In genomic region chr11:126990716-126991480, GRCh38 we compare ENCODE assay signal across 8 cellular contexts. TPM values are rescaled to one million over a fixed set of nuclear protein-coding genes. Genes with fewer than 3 reads are reported as not detected.
DNase-seq lines count a peak whose midpoint lies in the region; ATAC-seq, FAIRE-seq and TF ChIP-seq lines count a peak whose summit lies in the region.

No MANE protein-coding gene starts in this region.

- peaks cover 29% of the 10 kb centered on the region for H3K4me1 Mint-ChIP-seq in neural progenitor cell
- H3K4me1 Mint-ChIP-seq in activated T-helper 1 cell treated with anti-CD3 and anti-CD28 coated beads, Interleukin-12 subunit alpha, Interleukin-12 subunit beta, Interleukin-2, Interleukin-4 antibody, amounts not matched to agents 30 ng/mL and 10 ng/mL and 1 ng/mL, durations not matched to agents 14 hours and 24 hours and 36 hours (ENCODE audit: low read depth), result no peaks in the 10 kb centered on the region

- no peaks in the 10 kb centered on the region for H3K9me2 ChIP-seq in Loucy (replicated peaks; ENCODE audit: low read depth, low read length)

- intact Hi-C loops in activated T-helper 1 cell treated with anti-CD3 and anti-CD28 coated beads, Interleukin-12 subunit alpha, Interleukin-12 subunit beta, Interleukin-2, Interleukin-4 antibody, amounts not matched to agents 30 ng/mL and 10 ng/mL and 1 ng/mL, durations not matched to agents 14 hours and 24 hours and 36 hours (cut with micrococcal nuclease), result loop anchor here (1.0 to 5.0 kb wide), 3 partner anchors 275 to 684 kb away; no protein-coding TSS in a partner anchor

- no peak overlapping the region for H3K27ac ChIP-seq in neural progenitor cell

- DNase-seq in EL (peak; percentile 81), cardiac fibroblast (ENCODE audit: low read depth in 2 of 2) (peak; percentile 10 to 24), neural progenitor cell (ENCODE audit: low spot score) (no peak), urothelium cell line (ENCODE audit: low spot score) (no peak)
- no peak for DNase-seq in stimulated activated CD4-positive, alpha-beta T cell treated with anti-CD3 and anti-CD28 coated beads, Interleukin-1b, Interleukin-23, amount 100 ng/mL, for 48 hours
- DNase-seq in activated T-helper 1 cell treated with anti-CD3 and anti-CD28 coated beads, Interleukin-12 subunit alpha, Interleukin-12 subunit beta, Interleukin-2, Interleukin-4 antibody, amounts not matched to agents 30 ng/mL and 10 ng/mL and 1 ng/mL, durations not matched to agents 14 hours and 24 hours and 36 hours (ENCODE audit: low spot score), result no peak

- H3K4me3 Mint-ChIP-seq in neural progenitor cell, result peak overlapping the region; percentile 67
- no peak overlapping the region for H3K4me3 Mint-ChIP-seq in activated T-helper 1 cell treated with anti-CD3 and anti-CD28 coated beads, Interleukin-12 subunit alpha, Interleukin-12 subunit beta, Interleukin-2, Interleukin-4 antibody, amounts not matched to agents 30 ng/mL and 10 ng/mL and 1 ng/mL, durations not matched to agents 14 hours and 24 hours and 36 hours

- no peaks in the 10 kb centered on the region for H3K4me1 ChIP-seq in Loucy (ENCODE audit: insufficient read depth, low read length, poor library complexity, severe bottlenecking)
- H3K4me1 ChIP-seq in neural progenitor cell, result peaks cover 5% of the 10 kb centered on the region

- H3F3A ChIP-seq in Loucy (ENCODE audit: low read depth) (no peaks in the 10 kb centered on the region), neural progenitor cell (ENCODE audit: low read depth) (no peaks in the 10 kb centered on the region)

- H2AFZ ChIP-seq in Loucy (ENCODE audit: low read length) (no peak overlapping the region), neural progenitor cell (replicated peaks) (peak overlapping the region; percentile 64)

- peak; percentile 25; the same call in 1 of the 2 replicates for TF ChIP-seq CTCF in Loucy (conservative IDR thresholded peaks at IDR 0.05; ENCODE audit: low read length)
- no peak for TF ChIP-seq CTCF in cardiac fibroblast (IDR thresholded peaks at IDR 0.05; ENCODE audit: low read depth, low read length)
- peak; percentile 8 for TF ChIP-seq CTCF in neural progenitor cell (IDR thresholded peaks at IDR 0.05)

- H3K27me3 ChIP-seq in Loucy (ENCODE audit: insufficient read depth, low read length, poor library complexity, severe bottlenecking) (no peaks in the 10 kb centered on the region), neural progenitor cell (peaks cover 13% of the 10 kb centered on the region)

- no peaks in the 10 kb centered on the region for H3K9me3 ChIP-seq in Loucy (ENCODE audit: insufficient read depth, low read depth, low read length)
- no peaks in the 10 kb centered on the region for H3K9me3 ChIP-seq in neural progenitor cell (ENCODE audit: low read depth)

- no peak for ATAC-seq in HG02852 (IDR thresholded peaks at IDR 0.05; ENCODE audit: unreplicated experiment)

- peaks cover 2% of the 10 kb centered on the region for H3K36me3 Mint-ChIP-seq in neural progenitor cell
- no peaks in the 10 kb centered on the region for H3K36me3 Mint-ChIP-seq in activated T-helper 1 cell treated with anti-CD3 and anti-CD28 coated beads, Interleukin-12 subunit alpha, Interleukin-12 subunit beta, Interleukin-2, Interleukin-4 antibody, amounts not matched to agents 30 ng/mL and 10 ng/mL and 1 ng/mL, durations not matched to agents 14 hours and 24 hours and 36 hours (ENCODE audit: low read depth)

- no peaks in the 10 kb centered on the region for H3K79me2 ChIP-seq in Loucy (ENCODE audit: insufficient read depth, low read length)
- H3K79me2 ChIP-seq in neural progenitor cell (ENCODE audit: low read depth), result no peaks in the 10 kb centered on the region

- no peak for FAIRE-seq in urothelium cell line (lab: Jason Lieb, UNC)

- H3K9ac ChIP-seq in Loucy (ENCODE audit: low read depth, low read length, poor library complexity, severe bottlenecking) (no peak overlapping the region), neural progenitor cell (no peak overlapping the region)

- peak overlapping the region; percentile 53 for H3K27ac Mint-ChIP-seq in neural progenitor cell
- H3K27ac Mint-ChIP-seq in activated T-helper 1 cell treated with anti-CD3 and anti-CD28 coated beads, Interleukin-12 subunit alpha, Interleukin-12 subunit beta, Interleukin-2, Interleukin-4 antibody, amounts not matched to agents 30 ng/mL and 10 ng/mL and 1 ng/mL, durations not matched to agents 14 hours and 24 hours and 36 hours, result no peak overlapping the region

- H4K20me1 ChIP-seq in Loucy (ENCODE audit: insufficient read depth, low read length, poor library complexity, severe bottlenecking), result no peaks in the 10 kb centered on the region
- no peaks in the 10 kb centered on the region for H4K20me1 ChIP-seq in neural progenitor cell (ENCODE audit: low read depth)

- H3K36me3 ChIP-seq in Loucy (ENCODE audit: insufficient read depth, low read length), result no peaks in the 10 kb centered on the region
- H3K36me3 ChIP-seq in neural progenitor cell, result no peaks in the 10 kb centered on the region

- no peaks in the 10 kb centered on the region for H3K9me3 Mint-ChIP-seq in neural progenitor cell
- no peaks in the 10 kb centered on the region for H3K9me3 Mint-ChIP-seq in activated T-helper 1 cell treated with anti-CD3 and anti-CD28 coated beads, Interleukin-12 subunit alpha, Interleukin-12 subunit beta, Interleukin-2, Interleukin-4 antibody, amounts not matched to agents 30 ng/mL and 10 ng/mL and 1 ng/mL, durations not matched to agents 14 hours and 24 hours and 36 hours

- H3K4me3 ChIP-seq in Loucy (ENCODE audit: low read length, poor library complexity, severe bottlenecking) (no peak overlapping the region), cardiac fibroblast (replicated peaks in 1 of 2; ENCODE audit: low read depth in 2 of 2, low read length in 2 of 2) (no peak overlapping the region), neural progenitor cell (no peak overlapping the region)

- no peak overlapping the region for H3K4me2 ChIP-seq in Loucy (ENCODE audit: low read depth, low read length, poor library complexity, severe bottlenecking)
- no peak overlapping the region for H3K4me2 ChIP-seq in neural progenitor cell

- H3K27me3 Mint-ChIP-seq in neural progenitor cell (ENCODE audit: insufficient read depth, low read depth), result peaks cover 2% of the 10 kb centered on the region
- H3K27me3 Mint-ChIP-seq in activated T-helper 1 cell treated with anti-CD3 and anti-CD28 coated beads, Interleukin-12 subunit alpha, Interleukin-12 subunit beta, Interleukin-2, Interleukin-4 antibody, amounts not matched to agents 30 ng/mL and 10 ng/mL and 1 ng/mL, durations not matched to agents 14 hours and 24 hours and 36 hours (ENCODE audit: insufficient read depth), result peaks cover 2% of the 10 kb centered on the region

RNA-seq across cellular contexts. Expression of gene KIRREL3, which starts 9.7 kb away (rescaled TPM):
- 1.1 and 2.6 TPM in 2 replicates for total RNA-seq in neural progenitor cell (ENCODE audit: low replicate concordance)
- total RNA-seq in activated T-helper 1 cell treated with anti-CD3 and anti-CD28 coated beads, Interleukin-12 subunit alpha, Interleukin-12 subunit beta, Interleukin-2, Interleukin-4 antibody, amounts not matched to agents 30 ng/mL and 10 ng/mL and 1 ng/mL, durations not matched to agents 14 hours and 24 hours and 36 hours, result not detected in 2 replicates

Comparison
In these comparisons a context has a peak if more than half of its experiments do, and no peak if none do; other contexts are left out.
1. DNase-seq: peak in EL (single experiment) and cardiac fibroblast (2 of 2); none in neural progenitor cell (single experiment), stimulated activated CD4-positive, alpha-beta T cell treated with anti-CD3 and anti-CD28 coated beads, Interleukin-1b, Interleukin-23, amount 100 ng/mL, for 48 hours (single experiment), activated T-helper 1 cell treated with anti-CD3 and anti-CD28 coated beads, Interleukin-12 subunit alpha, Interleukin-12 subunit beta, Interleukin-2, Interleukin-4 antibody, amounts not matched to agents 30 ng/mL and 10 ng/mL and 1 ng/mL, durations not matched to agents 14 hours and 24 hours and 36 hours (single experiment) and urothelium cell line (single experiment).